In genomic region chr3:172098698-172099494, GRCh38 we compare ENCODE assay signal across 1 cellular context.
TF ChIP-seq lines count a peak whose summit lies in the region.

No MANE protein-coding gene starts in this region.

TF ChIP-seq in HepG2, 621 proteins besides CTCF, POLR2A, EP300 and RAD21 (continued from another document and continues in another):
- TF ChIP-seq HIC2 (CRISPR knock-in tag; IDR thresholded peaks at IDR 0.05; ENCODE audit: low read depth) (no peak), PRDM10 (CRISPR knock-in tag; IDR thresholded peaks at IDR 0.05; ENCODE audit: low read depth) (peak; percentile 65; the same call in 1 of the 2 replicates), ZNF878 (CRISPR knock-in tag; IDR thresholded peaks at IDR 0.05) (no peak; the same call in 1 of the 2 replicates), SMAD1 (CRISPR knock-in tag; IDR thresholded peaks at IDR 0.05; ENCODE audit: borderline replicate concordance, low read depth) (no peak), FOXP4 (CRISPR knock-in tag; IDR thresholded peaks at IDR 0.05) (peak; percentile 80), POGZ (CRISPR knock-in tag; IDR thresholded peaks at IDR 0.05) (peak; percentile 71), ZNF10 (CRISPR knock-in tag; IDR thresholded peaks at IDR 0.05; ENCODE audit: borderline replicate concordance, low read depth) (no peak), ZNF572 (CRISPR knock-in tag; IDR thresholded peaks at IDR 0.05) (no peak), ZNF644 (CRISPR knock-in tag; IDR thresholded peaks at IDR 0.05; ENCODE audit: low read depth) (peak; percentile 94), FOXK2 (IDR thresholded peaks at IDR 0.05) (no peak), HNRNPL (IDR thresholded peaks at IDR 0.05; ENCODE audit: low read depth, low read length) (no peak), ZNF616 (CRISPR knock-in tag; IDR thresholded peaks at IDR 0.05; ENCODE audit: low read depth) (no peak), SIN3B (IDR thresholded peaks at IDR 0.05; ENCODE audit: low read length) (no peak), RELA (CRISPR knock-in tag; IDR thresholded peaks at IDR 0.05) (no peak), ZNF569 (CRISPR knock-in tag; IDR thresholded peaks at IDR 0.05; ENCODE audit: borderline replicate concordance) (no peak), ARID3A (IDR thresholded peaks at IDR 0.05; ENCODE audit: low read depth, low read length) (no peak), ZNF646 (CRISPR knock-in tag; IDR thresholded peaks at IDR 0.05) (peak; percentile 92), HMGXB4 (CRISPR knock-in tag; IDR thresholded peaks at IDR 0.05; ENCODE audit: borderline replicate concordance in 1 of 2, low read depth in 1 of 2) (no peak; a peak in 1 of 4 replicates), ZNF430 (CRISPR knock-in tag; IDR thresholded peaks at IDR 0.05) (0 out of 2 replicates have a peak, but pooled peaks have one; percentile 48), HMGA1 (CRISPR knock-in tag; conservative IDR thresholded peaks at IDR 0.05) (no peak), THYN1 (CRISPR knock-in tag; IDR thresholded peaks at IDR 0.05; ENCODE audit: borderline replicate concordance, low read depth) (no peak), NFAT5 (CRISPR knock-in tag; IDR thresholded peaks at IDR 0.05) (no peak), SNAPC2 (CRISPR knock-in tag; IDR thresholded peaks at IDR 0.05) (no peak), ZNF101 (CRISPR knock-in tag; IDR thresholded peaks at IDR 0.05; ENCODE audit: borderline replicate concordance, low read depth) (no peak), XRCC5 (optimal IDR thresholded peaks at IDR 0.05; ENCODE audit: low read length) (peak; percentile 31), HINFP (CRISPR knock-in tag; IDR thresholded peaks at IDR 0.05; ENCODE audit: low read depth) (no peak), SMAD3 (CRISPR knock-in tag; IDR thresholded peaks at IDR 0.05) (peak; percentile 34; the same call in 1 of the 2 replicates), PTBP1 (IDR thresholded peaks at IDR 0.05; ENCODE audit: low read depth, low read length, poor library complexity, severe bottlenecking) (no peak), KLF13 (CRISPR knock-in tag; IDR thresholded peaks at IDR 0.05) (no peak), DNMT3B (CRISPR knock-in tag; conservative IDR thresholded peaks at IDR 0.05) (no peak), RFX1 (IDR thresholded peaks at IDR 0.05) (no peak), HDAC2 (CRISPR knock-in tag; IDR thresholded peaks at IDR 0.05) (peak; percentile 74)
